ENCODE assay signal across 8 cellular contexts in the genomic region with DNA sequence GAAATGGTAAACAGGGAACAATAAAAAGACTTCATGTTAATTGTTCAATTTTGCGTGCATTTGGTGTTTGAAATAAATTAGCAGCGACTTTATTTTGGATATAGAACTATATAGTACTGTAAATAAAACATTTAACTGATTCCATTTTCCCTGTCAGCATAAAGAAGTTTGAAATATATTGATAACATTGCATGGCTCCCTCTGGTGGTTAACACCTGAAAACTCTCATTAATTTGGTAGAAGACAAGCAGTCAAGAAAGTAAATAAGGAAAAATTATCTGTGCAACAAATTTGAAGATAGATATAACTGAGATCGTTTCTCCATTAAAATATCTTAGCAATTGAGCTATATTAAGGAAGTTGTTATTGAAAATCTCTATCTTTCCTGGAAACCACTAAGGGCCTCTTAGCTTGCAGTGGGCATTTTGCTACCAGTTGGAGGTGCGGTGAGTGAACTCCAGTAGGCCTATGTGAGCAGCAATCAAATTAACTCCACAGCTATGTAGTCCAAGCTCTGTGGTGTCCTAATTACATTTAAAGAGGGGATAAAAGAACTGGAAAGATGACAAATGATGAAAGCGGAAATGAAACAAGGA.
DNase-seq lines count a peak whose midpoint lies in the region; ATAC-seq, FAIRE-seq and TF ChIP-seq lines count a peak whose summit lies in the region.

No MANE protein-coding gene starts in this region.

- no peaks in the 10 kb centered on the region for H3K4me1 Mint-ChIP-seq in astrocyte (ENCODE audit: low read depth, unreplicated experiment)

- H3K4me1 ChIP-seq in astrocyte (ENCODE audit: insufficient read depth, low read length) = no peaks in the 10 kb centered on the region

- H3K27ac ChIP-seq in astrocyte (ENCODE audit: low read depth, low read length) (no peak overlapping the region), neural cell (ENCODE audit: low read length) (no peak overlapping the region)

- H3K36me3 ChIP-seq in astrocyte (ENCODE audit: insufficient read depth, low read length) = no peaks in the 10 kb centered on the region
- no peaks in the 10 kb centered on the region for H3K36me3 ChIP-seq in neural cell (ENCODE audit: insufficient read depth, low read length)

- no peaks in the 10 kb centered on the region for H3K9me3 Mint-ChIP-seq in astrocyte (ENCODE audit: unreplicated experiment)

- H3K4me3 ChIP-seq in astrocyte (ENCODE audit: insufficient read depth, low read depth, low read length) (no peak overlapping the region), neural cell (ENCODE audit: low read length) (no peak overlapping the region)

- peak; percentile 9 to 33 for DNase-seq in NCI-H2081 (lab: John Stamatoyannopoulos, UW)
- DNase-seq in NCI-H2081 treated with DMSO at 0.1 percent for 48 hours (lab: John Stamatoyannopoulos, UW) = no peak
- peak; percentile 42 for DNase-seq in KBM-7
- no peak for DNase-seq in astrocyte (ENCODE audit: low read depth)
- no peak for DNase-seq in activated CD4-positive, alpha-beta T cell treated with anti-CD3 and anti-CD28 coated beads, Interleukin-2, amount 50 U/mL, for 4 hours
- DNase-seq in stimulated activated CD4-positive, alpha-beta T cell treated with anti-CD3 and anti-CD28 coated beads, Interleukin-2, amount 100 ng/mL, for 48 hours = no peak

- no peak for FAIRE-seq in astrocyte (lab: Jason Lieb, UNC)

- H4K20me1 ChIP-seq in astrocyte (ENCODE audit: insufficient read depth, low read length) = no peaks in the 10 kb centered on the region
- no peaks in the 10 kb centered on the region for H4K20me1 ChIP-seq in neural cell (ENCODE audit: insufficient read depth)

- H3K4me2 ChIP-seq in astrocyte (ENCODE audit: low read length) = no peak overlapping the region
- no peak overlapping the region for H3K4me2 ChIP-seq in neural cell (ENCODE audit: low read length)

- H3K9me2 ChIP-seq in neural cell (ENCODE audit: insufficient read depth, low read length) = no peaks in the 10 kb centered on the region

- H2AFZ ChIP-seq in astrocyte (ENCODE audit: low read depth, low read length) = no peak overlapping the region
- no peak overlapping the region for H2AFZ ChIP-seq in neural cell (ENCODE audit: low read depth, low read length)

- H3K27me3 Mint-ChIP-seq in astrocyte (ENCODE audit: low read depth, unreplicated experiment) = no peaks in the 10 kb centered on the region

- no peak overlapping the region for H3K27ac Mint-ChIP-seq in astrocyte (ENCODE audit: unreplicated experiment)

- peaks cover 3% of the 10 kb centered on the region for H3K9me3 ChIP-seq in astrocyte (ENCODE audit: insufficient read depth, low read depth, low read length)
- no peaks in the 10 kb centered on the region for H3K9me3 ChIP-seq in neural cell (ENCODE audit: low read length)

- peak; percentile 20 for TF ChIP-seq CTCF in astrocyte (IDR thresholded peaks at IDR 0.05; ENCODE audit: insufficient read depth, low read depth, low read length)
- peak; percentile 75 for TF ChIP-seq CTCF in neural cell (IDR thresholded peaks at IDR 0.05; ENCODE audit: poor library complexity, severe bottlenecking)

- no peak for ATAC-seq in HG03045 (IDR thresholded peaks at IDR 0.05; ENCODE audit: unreplicated experiment)

- TF ChIP-seq RAD21 in neural cell (conservative IDR thresholded peaks at IDR 0.05) = peak; percentile 74

- H3K9ac ChIP-seq in astrocyte (ENCODE audit: low read length) (no peak overlapping the region), neural cell (ENCODE audit: low read length) (no peak overlapping the region)

- in situ Hi-C loops in KBM-7 (cut with MboI; ENCODE audit: low pct_unique_long_range_greater_than_20kb, low sequenced_read_pairs) = no loop called here

- H3K27me3 ChIP-seq in astrocyte (ENCODE audit: insufficient read depth, low read length) = no peaks in the 10 kb centered on the region
- no peaks in the 10 kb centered on the region for H3K27me3 ChIP-seq in neural cell (ENCODE audit: insufficient read depth, low read depth, low read length)

- no peaks in the 10 kb centered on the region for H3K36me3 Mint-ChIP-seq in astrocyte (ENCODE audit: low read depth, unreplicated experiment)

- TF ChIP-seq EP300 in neural cell (conservative IDR thresholded peaks at IDR 0.05; ENCODE audit: poor library complexity, severe bottlenecking) = no peak

- H3K4me3 Mint-ChIP-seq in astrocyte (ENCODE audit: unreplicated experiment) = no peak overlapping the region

- H3K79me2 ChIP-seq in astrocyte (ENCODE audit: insufficient read depth, low read length) = no peaks in the 10 kb centered on the region
- H3K79me2 ChIP-seq in neural cell (replicated peaks; ENCODE audit: insufficient read depth, low read length) = no peaks in the 10 kb centered on the region

- no peaks in the 10 kb centered on the region for H3F3A ChIP-seq in neural cell (ENCODE audit: insufficient read depth, low read length, poor library complexity, severe bottlenecking)

TF ChIP-seq in neural cell, 6 proteins besides CTCF, POLR2A, EP300 and RAD21:
- no peak for TF ChIP-seq POLR2AphosphoS5 (IDR thresholded peaks at IDR 0.05)
- TF ChIP-seq SMC3 (conservative IDR thresholded peaks at IDR 0.05; ENCODE audit: poor library complexity) = peak; percentile 81
- TF ChIP-seq MXI1 (conservative IDR thresholded peaks at IDR 0.05; ENCODE audit: poor library complexity, severe bottlenecking) = no peak

Comparison
In these comparisons a context has a peak if more than half of its experiments do, and no peak if none do; other contexts are left out.
1. DNase-seq: peak in NCI-H2081 (2 of 2) and KBM-7 (single experiment); none in NCI-H2081 treated with DMSO at 0.1 percent for 48 hours (single experiment), astrocyte (single experiment), activated CD4-positive, alpha-beta T cell treated with anti-CD3 and anti-CD28 coated beads, Interleukin-2, amount 50 U/mL, for 4 hours (0 of 2) and stimulated activated CD4-positive, alpha-beta T cell treated with anti-CD3 and anti-CD28 coated beads, Interleukin-2, amount 100 ng/mL, for 48 hours (0 of 2).